In the genomic region with DNA sequence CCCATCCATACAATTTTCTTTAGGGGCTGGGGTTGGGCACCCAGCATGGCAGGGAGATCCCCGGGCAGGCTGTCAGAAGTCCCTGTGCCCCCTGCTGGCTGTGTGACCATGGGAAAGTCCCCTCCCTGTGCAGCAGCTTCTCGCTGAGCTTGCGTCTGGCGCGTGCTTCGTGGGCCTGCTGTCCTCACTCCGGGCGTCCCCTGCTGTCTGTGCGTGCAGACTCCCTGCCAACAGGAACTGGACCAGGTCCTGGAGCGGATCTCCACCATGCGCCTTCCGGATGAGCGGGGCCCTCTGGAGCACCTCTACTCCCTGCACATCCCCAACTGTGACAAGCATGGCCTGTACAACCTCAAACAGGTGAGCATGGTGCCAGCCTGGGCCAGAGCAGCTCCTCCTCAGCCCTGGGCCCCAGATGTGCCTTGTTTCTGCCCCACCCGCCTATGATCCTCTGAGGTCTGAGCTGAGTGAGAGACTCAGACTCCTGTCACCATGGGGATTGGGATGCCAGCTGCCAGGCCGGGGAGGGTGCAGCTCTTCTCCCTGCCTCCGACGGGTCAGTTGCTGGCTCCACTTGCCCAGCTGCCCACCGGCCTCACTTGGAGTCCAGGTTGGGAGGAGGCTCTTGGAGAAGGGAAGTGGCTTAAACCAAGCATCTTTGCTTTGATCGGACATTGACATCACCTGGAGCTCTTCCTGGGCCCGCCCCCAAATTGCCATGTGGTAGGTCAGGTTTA, we compare ENCODE assay signal across 13 cellular contexts. TPM values are rescaled to one million over a fixed set of nuclear protein-coding genes. Genes with fewer than 3 reads are reported as not detected.
DNase-seq lines count a peak whose midpoint lies in the region; ATAC-seq, FAIRE-seq and TF ChIP-seq lines count a peak whose summit lies in the region.
"Had no signal": no experiment of that assay in that cellular context is flagged by ENCODE, and none has a peak within 500 bp of the region (broad histone marks: within the 10 kb centered on the region; RNA-seq: fewer than 3 reads in every experiment).

No MANE protein-coding gene starts in this region.

- no peak for FAIRE-seq in A549 (lab: Jason Lieb, UNC)

- H3K27me3 Mint-ChIP-seq in CD14-positive monocyte (ENCODE audit: low read depth in 3 of 3): peaks cover 0 to 5% (median 0%) of the 10 kb centered on the region in 3 donors

- H3K4me3 Mint-ChIP-seq in CD14-positive monocyte: no peak overlapping the region

- H2AFZ ChIP-seq in PC-9 (no peak overlapping the region), hepatocyte (no peak overlapping the region)

- DNase-seq in A549 (ENCODE audit: low read depth in 1 of 2, low spot score in 1 of 2): peak in 1 of 2 experiments; percentile 12
- peak; percentile 26 for DNase-seq in Daoy (ENCODE audit: low read depth)
- no peak for DNase-seq in PC-9
- peak; percentile 34 for DNase-seq in fibroblast of gingiva (ENCODE audit: low read depth)
- DNase-seq in hepatocyte (ENCODE audit: low spot score): no peak
- DNase-seq in CD14-positive monocyte (ENCODE audit: low spot score): no peak
- no peak for DNase-seq in NCI-H2081 (lab: John Stamatoyannopoulos, UW)
- DNase-seq: amniotic stem cell, COR-L47, NCI-H187 treated with DMSO at 0.1 percent for 48 hours had no signal

- H3K4me1 ChIP-seq in A549 (no peaks in the 10 kb centered on the region), PC-9 (replicated peaks; ENCODE audit: insufficient read depth) (peaks cover 25% of the 10 kb centered on the region), hepatocyte (ENCODE audit: insufficient read depth) (peaks cover 24% of the 10 kb centered on the region)

- H3K36me3 ChIP-seq in PC-9 (ENCODE audit: low read depth) (no peaks in the 10 kb centered on the region), hepatocyte (replicated peaks; ENCODE audit: insufficient read depth, low read depth) (no peaks in the 10 kb centered on the region)

- CTCF ChIA-PET in A549 (lab: Yijun Ruan, JAX) (interaction anchor here (1.0 to 16.9 kb wide), 5 partner anchors 10 to 157 kb away, joined by 3 to 402 read pairs (median 5); no protein-coding TSS in a partner anchor), PC-9 (lab: Charles Lee) (no interaction called here)

- no peak for TF ChIP-seq EP300 in A549 (IDR thresholded peaks at IDR 0.05)

- intact Hi-C loops in PC-9 (cut with micrococcal nuclease; ENCODE audit: unreplicated experiment): no loop called here
- intact Hi-C loops in CD14-positive monocyte (cut with micrococcal nuclease): loop anchor here in 1 of 2 donors (10.0 kb wide), 1 partner anchor 627 kb away; no protein-coding TSS in a partner anchor

- TF ChIP-seq CTCF in A549 (IDR thresholded peaks at IDR 0.05) (no peak; the same call in 2 of the 3 replicates), PC-9 (conservative IDR thresholded peaks at IDR 0.05) (0 out of 2 replicates have a peak, but pooled peaks have one; percentile 20), hepatocyte (IDR thresholded peaks at IDR 0.05; ENCODE audit: poor library complexity) (no peak), CD14-positive monocyte (IDR thresholded peaks at IDR 0.05) (no peak)

- peak in 1 of 2 experiments; percentile 30; a peak in 2 of 6 replicates for ATAC-seq in A549
- no peak for ATAC-seq in HG03175 (IDR thresholded peaks at IDR 0.05; ENCODE audit: unreplicated experiment)

- no TSS peak for BruUV-seq in PC-9 (replicated peaks; lab: Mats Ljungman, UMichigan)

- H3K27ac Mint-ChIP-seq in CD14-positive monocyte: no peak overlapping the region

- no peaks in the 10 kb centered on the region for H3K4me1 Mint-ChIP-seq in CD14-positive monocyte

- H3K9me3 Mint-ChIP-seq in CD14-positive monocyte: no peaks in the 10 kb centered on the region

- H4K20me1 ChIP-seq in PC-9 (ENCODE audit: insufficient read depth) (no peaks in the 10 kb centered on the region), hepatocyte (ENCODE audit: insufficient read depth, poor library complexity, severe bottlenecking) (no peaks in the 10 kb centered on the region)

- POLR2A ChIA-PET in A549 (lab: Yijun Ruan, JAX) (interaction anchor here (0.5 kb wide), 1 partner anchor 14 kb away, joined by 3 read pairs; no protein-coding TSS in a partner anchor), PC-9 (lab: Charles Lee; ENCODE audit: unreplicated experiment) (no interaction called here)

- H3K79me2 ChIP-seq in PC-9 (ENCODE audit: low read depth): no peaks in the 10 kb centered on the region
- H3K79me2 ChIP-seq in hepatocyte: peaks cover 9% of the 10 kb centered on the region

- H3F3A ChIP-seq in PC-9 (ENCODE audit: insufficient read depth, low read depth): peaks cover 10% of the 10 kb centered on the region; the same call in 1 of the 2 replicates

- H3K9me2 ChIP-seq in PC-9 (ENCODE audit: insufficient read depth): no peaks in the 10 kb centered on the region
- no peaks in the 10 kb centered on the region for H3K9me2 ChIP-seq in hepatocyte (replicated peaks; ENCODE audit: insufficient read depth)

- no peak overlapping the region for H3K4me2 ChIP-seq in A549
- no peak overlapping the region for H3K4me2 ChIP-seq in PC-9
- H3K4me2 ChIP-seq in hepatocyte: no peak overlapping the region

- no peaks in the 10 kb centered on the region for H3K36me3 Mint-ChIP-seq in CD14-positive monocyte

- H3K27me3 ChIP-seq in PC-9 (ENCODE audit: insufficient read depth, low read depth) (no peaks in the 10 kb centered on the region), hepatocyte (no peaks in the 10 kb centered on the region)

- TF ChIP-seq POLR2A in A549 (IDR thresholded peaks at IDR 0.05; ENCODE audit: low read length): no peak

- H3K27ac ChIP-seq in A549 (no peak overlapping the region), PC-9 (no peak overlapping the region), hepatocyte (no peak overlapping the region)

- TF ChIP-seq RAD21 in A549 (conservative IDR thresholded peaks at IDR 0.05 in 1 of 2, IDR thresholded peaks at IDR 0.05 in 1 of 2): peak in 1 of 2 experiments; percentile 22; a peak in 1 of 5 replicates

- 86% methylated on average over 19 of the region's 20 CpGs for WGBS in A549 (ENCODE audit: missing lambda C conversion rate)
- 94% methylated on average over 20 of the region's 20 CpGs for WGBS in hepatocyte (ENCODE audit: low lambda C conversion rate, missing lambda C conversion rate)

- no peak overlapping the region for H3K4me3 ChIP-seq in A549
- no peak overlapping the region for H3K4me3 ChIP-seq in PC-9
- no peak overlapping the region for H3K4me3 ChIP-seq in hepatocyte

- H3K9me3 ChIP-seq in A549 (no peaks in the 10 kb centered on the region), PC-9 (ENCODE audit: insufficient read depth, low read depth) (no peaks in the 10 kb centered on the region), hepatocyte (ENCODE audit: low read depth) (no peaks in the 10 kb centered on the region)

TF ChIP-seq in A549, 52 proteins besides CTCF, POLR2A, EP300 and RAD21:
- TF ChIP-seq SMC3 (IDR thresholded peaks at IDR 0.05) (peak; percentile 28; the same call in 1 of the 3 replicates), MYC (IDR thresholded peaks at IDR 0.05; ENCODE audit: borderline replicate concordance, low read length) (no peak)

RNA-seq across cellular contexts. Expression of a gene that starts 28.6 kb away (rescaled TPM):
- polyA plus RNA-seq in A549 (2011; rRNA removed) (34.9 and 36.1 TPM in 2 replicates), A549 (2017; fragmentation: RNase III; extraction: RNeasy Plus Mini Kit Qiagen cat#74134 plus additional on column Dnase treatment) (21.1 to 27.0 TPM (median 26.1 TPM) in 3 replicates), hepatocyte (338 and 351 TPM in 2 replicates), CD14-positive monocyte (not detected)
- 69.5 and 87.5 TPM in 2 replicates for polyA plus RNA-seq in A549 (2012; cell fraction: cytosol; rRNA removed)
- 93.1 and 114 TPM in 2 replicates for polyA plus RNA-seq in A549 (2012; cell fraction: nucleus; rRNA removed)
- polyA minus RNA-seq in A549 (2011; rRNA and poly(A)+ RNA removed): 37.5 and 38.6 TPM in 2 replicates
- 14.9 and 17.2 TPM in 2 replicates for total RNA-seq in Daoy (2014; rRNA removed; shearing (Covaris generic))
- total RNA-seq in PC-9 (2021) (106 and 133 TPM in 2 replicates), hepatocyte (163 and 231 TPM in 2 replicates)

RNA-seq across cellular contexts. Expression of a gene that starts 33.5 kb away (rescaled TPM):
- polyA plus RNA-seq in A549 (2011; rRNA removed) (0.97 and 1.5 TPM in 2 replicates), A549 (2017; fragmentation: RNase III; extraction: RNeasy Plus Mini Kit Qiagen cat#74134 plus additional on column Dnase treatment) (0.20 to 0.46 TPM (median 0.23 TPM) in 3 replicates), hepatocyte (113 TPM in 2 replicates), CD14-positive monocyte (not detected)
- 1.5 and 1.9 TPM in 2 replicates for polyA plus RNA-seq in A549 (2012; cell fraction: cytosol; rRNA removed)
- polyA plus RNA-seq in A549 (2012; cell fraction: nucleus; rRNA removed): 2.2 and 4.9 TPM in 2 replicates
- polyA minus RNA-seq in A549 (2011; rRNA and poly(A)+ RNA removed): 1.7 and 3.4 TPM in 2 replicates
- 2.9 and 3.5 TPM in 2 replicates for total RNA-seq in Daoy (2014; rRNA removed; shearing (Covaris generic))
- total RNA-seq in PC-9 (2021) (5.5 and 10.0 TPM in 2 replicates), hepatocyte (190 and 232 TPM in 2 replicates)
- total RNA-seq: HT-29; T-helper 2 cell treated with Interferon-gamma antibody and Interleukin-4, amounts not matched to agents 100 ng/mL and 5 ng/mL, for 36 hours had no signal

Comparison
In these comparisons a context has a peak if more than half of its experiments do, and no peak if none do; other contexts are left out.
1. DNase-seq: peak in Daoy (single experiment) and fibroblast of gingiva (single experiment); none in PC-9 (0 of 2), hepatocyte (single experiment), CD14-positive monocyte (single experiment) and NCI-H2081 (0 of 2).
2. RNA of a gene that starts 33.5 kb away (total RNA-seq): 190 to 232 TPM in hepatocyte; 5.5 to 10.0 TPM in PC-9 and 2.9 to 3.5 TPM in Daoy; every median in the first group is over 10 times any median in the second.